In the genomic region with DNA sequence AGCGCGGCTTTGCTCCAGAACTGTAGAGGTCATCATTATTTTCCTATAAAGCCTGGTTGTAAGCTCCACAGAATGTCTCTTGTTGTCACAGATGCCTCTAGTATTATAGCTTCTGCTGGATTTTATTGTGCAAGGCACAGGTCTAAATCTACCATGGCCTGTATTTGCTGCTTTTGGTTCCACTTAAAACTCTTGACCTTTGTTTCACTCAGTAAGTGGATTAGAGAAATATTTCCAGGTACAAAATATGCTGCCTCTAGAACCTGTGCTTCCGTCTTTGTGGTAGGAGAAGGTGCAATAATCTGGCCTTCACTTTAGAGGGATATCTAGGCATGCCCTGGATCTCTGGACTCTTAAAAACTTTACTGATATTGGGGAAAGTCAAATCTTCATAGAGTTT, we compare ENCODE assay signal across 15 cellular contexts.
DNase-seq lines count a peak whose midpoint lies in the region; ATAC-seq and TF ChIP-seq lines count a peak whose summit lies in the region.
"Had no signal": no experiment of that assay in that cellular context is flagged by ENCODE, and none has a peak within 500 bp of the region (broad histone marks: within the 10 kb centered on the region; RNA-seq: fewer than 3 reads in every experiment).

No MANE protein-coding gene starts in this region.

- H3K27ac Mint-ChIP-seq in activated CD4-positive, alpha-beta T cell treated with anti-CD3 and anti-CD28 coated beads, Interleukin-2, amount 10 ng/mL, durations not matched to agents 24 days and 14 days = no peak overlapping the region
- H3K27ac Mint-ChIP-seq in CD8-positive, alpha-beta memory T cell = no peak overlapping the region
- H3K27ac Mint-ChIP-seq: CD4-positive, CD25-positive, alpha-beta regulatory T cell; GM23338 had no signal

- no peak for TF ChIP-seq CTCF in heart right ventricle (IDR thresholded peaks at IDR 0.05)
- no peak for TF ChIP-seq CTCF in left lung (IDR thresholded peaks at IDR 0.05)
- TF ChIP-seq CTCF in thyroid gland (IDR thresholded peaks at IDR 0.05) = no peak

- WGBS in heart right ventricle, 2 donors = 81 to 88% methylated on average over 3 of the region's 3 CpGs
- 78 to 81% methylated on average over 3 of the region's 3 CpGs for WGBS in thyroid gland, 2 donors

- no peak overlapping the region for H3K4me3 Mint-ChIP-seq in activated CD4-positive, alpha-beta T cell treated with anti-CD3 and anti-CD28 coated beads, Interleukin-2, amount 10 ng/mL, durations not matched to agents 24 days and 14 days
- H3K4me3 Mint-ChIP-seq in CD8-positive, alpha-beta memory T cell = no peak overlapping the region
- H3K4me3 Mint-ChIP-seq: CD4-positive, CD25-positive, alpha-beta regulatory T cell; GM23338 had no signal

- no peak for TF ChIP-seq POLR2A in thyroid gland (IDR thresholded peaks at IDR 0.05)

- no peaks in the 10 kb centered on the region for H3K27me3 Mint-ChIP-seq in activated CD4-positive, alpha-beta T cell treated with anti-CD3 and anti-CD28 coated beads, Interleukin-2, amount 10 ng/mL, durations not matched to agents 24 days and 14 days
- H3K27me3 Mint-ChIP-seq in CD8-positive, alpha-beta memory T cell = peaks cover 2 to 5% of the 10 kb centered on the region in 2 donors
- H3K27me3 Mint-ChIP-seq: CD4-positive, CD25-positive, alpha-beta regulatory T cell had no signal

- H3K27me3 ChIP-seq in heart right ventricle (no peaks in the 10 kb centered on the region), left lung (no peaks in the 10 kb centered on the region), thyroid gland (no peaks in the 10 kb centered on the region)
- no peaks in the 10 kb centered on the region for H3K27me3 ChIP-seq in CD8-positive, alpha-beta memory T cell (ENCODE audit: insufficient read depth, low read length, poor library complexity, severe bottlenecking)

- no peaks in the 10 kb centered on the region for H3K4me1 Mint-ChIP-seq in activated CD4-positive, alpha-beta T cell treated with anti-CD3 and anti-CD28 coated beads, Interleukin-2, amount 10 ng/mL, durations not matched to agents 24 days and 14 days
- H3K4me1 Mint-ChIP-seq in CD8-positive, alpha-beta memory T cell = no peaks in the 10 kb centered on the region
- H3K4me1 Mint-ChIP-seq: CD4-positive, CD25-positive, alpha-beta regulatory T cell had no signal

- DNase-seq in activated CD4-positive, alpha-beta T cell treated with anti-CD3 and anti-CD28 coated beads, Interleukin-2, amount 10 ng/mL, durations not matched to agents 24 days and 14 days = peak; percentile 8
- DNase-seq in activated CD4-positive, alpha-beta T cell treated with anti-CD3 and anti-CD28 coated beads for 48 hours = no peak
- DNase-seq in heart right ventricle = no peak
- DNase-seq in left lung = no peak
- no peak for DNase-seq in thyroid gland
- DNase-seq in NCI-H187 treated with DMSO at 0.1 percent for 48 hours (lab: John Stamatoyannopoulos, UW) = no peak
- DNase-seq in CD8-positive, alpha-beta memory T cell = no peak
- DNase-seq: Calu3; CD4-positive, CD25-positive, alpha-beta regulatory T cell; DMS 273 treated with DMSO at 0.1 percent for 48 hours; DMS79; H7 had no signal

- CTCF ChIA-PET in CD8-positive, alpha-beta memory T cell (lab: Charles Lee) = no interaction called here

- H3K9me3 ChIP-seq in heart right ventricle (no peaks in the 10 kb centered on the region), left lung (peaks cover 0 to 2% of the 10 kb centered on the region in 2 donors), thyroid gland (no peaks in the 10 kb centered on the region)
- no peaks in the 10 kb centered on the region for H3K9me3 ChIP-seq in CD8-positive, alpha-beta memory T cell (ENCODE audit: low read length)

- H3K9me3 Mint-ChIP-seq in activated CD4-positive, alpha-beta T cell treated with anti-CD3 and anti-CD28 coated beads, Interleukin-2, amount 10 ng/mL, durations not matched to agents 24 days and 14 days = peaks cover 5% of the 10 kb centered on the region
- H3K9me3 Mint-ChIP-seq in CD8-positive, alpha-beta memory T cell = peaks cover 0 to under 1% (median 0%) of the 10 kb centered on the region in 5 donors

- peaks cover 0 to 10% (median 0%) of the 10 kb centered on the region in 9 donors for H3K4me1 ChIP-seq in heart right ventricle
- no peaks in the 10 kb centered on the region for H3K4me1 ChIP-seq in left lung
- peaks cover 15 to 18% of the 10 kb centered on the region in 2 donors for H3K4me1 ChIP-seq in thyroid gland
- H3K4me1 ChIP-seq in CD8-positive, alpha-beta memory T cell (ENCODE audit: insufficient read depth, low read length) = no peaks in the 10 kb centered on the region

- no peaks in the 10 kb centered on the region for H3K36me3 ChIP-seq in heart right ventricle
- no peaks in the 10 kb centered on the region for H3K36me3 ChIP-seq in left lung
- no peaks in the 10 kb centered on the region for H3K36me3 ChIP-seq in thyroid gland
- no peaks in the 10 kb centered on the region for H3K36me3 ChIP-seq in CD8-positive, alpha-beta memory T cell (ENCODE audit: insufficient read depth, low read length)

- H3K36me3 Mint-ChIP-seq in activated CD4-positive, alpha-beta T cell treated with anti-CD3 and anti-CD28 coated beads, Interleukin-2, amount 10 ng/mL, durations not matched to agents 24 days and 14 days (ENCODE audit: low read depth) = no peaks in the 10 kb centered on the region
- peaks cover 0 to 4% (median 2%) of the 10 kb centered on the region in 3 donors for H3K36me3 Mint-ChIP-seq in CD8-positive, alpha-beta memory T cell
- H3K36me3 Mint-ChIP-seq: CD4-positive, CD25-positive, alpha-beta regulatory T cell had no signal

- peak overlapping the region in 3 of 10 donors; percentile 1 to 34 (median 4) for H3K27ac ChIP-seq in heart right ventricle
- H3K27ac ChIP-seq in left lung = no peak overlapping the region
- H3K27ac ChIP-seq in thyroid gland = peak overlapping the region in 2 of 3 donors; percentile 21 to 60
- no peak overlapping the region for H3K27ac ChIP-seq in CD8-positive, alpha-beta memory T cell (ENCODE audit: low read depth, low read length)
- H3K27ac ChIP-seq: 22Rv1 had no signal

- intact Hi-C loops in activated CD4-positive, alpha-beta T cell treated with anti-CD3 and anti-CD28 coated beads, Interleukin-2, amount 10 ng/mL, durations not matched to agents 24 days and 14 days (cut with micrococcal nuclease) = no loop called here
- intact Hi-C loops in heart right ventricle (cut with DNase I) (no loop called here), left lung (cut with DNase I) (no loop called here), thyroid gland (cut with DNase I) (no loop called here)

- no peak overlapping the region for H3K4me3 ChIP-seq in heart right ventricle
- H3K4me3 ChIP-seq in left lung = no peak overlapping the region
- no peak overlapping the region for H3K4me3 ChIP-seq in thyroid gland (replicated peaks in 1 of 3)
- H3K4me3 ChIP-seq in CD8-positive, alpha-beta memory T cell (ENCODE audit: low read length) = no peak overlapping the region
- H3K4me3 ChIP-seq: GM23338 had no signal

- POLR2A ChIA-PET in CD8-positive, alpha-beta memory T cell (lab: Charles Lee) = no interaction called here

- ATAC-seq in heart right ventricle (peak in 6 of 8 donors; percentile 18 to 40 (median 22)), left lung (peak; percentile 84), GM21360 (IDR thresholded peaks at IDR 0.05; ENCODE audit: unreplicated experiment) (no peak)
- ATAC-seq: GM23338 had no signal

Comparison
In these comparisons a context has a peak if more than half of its experiments do, and no peak if none do; other contexts are left out.
1. H3K27ac ChIP-seq: peak in thyroid gland (2 of 3); none in left lung (0 of 2) and CD8-positive, alpha-beta memory T cell (single experiment).